Comparison of ENCODE assay signal across 18 cellular contexts in the genomic region with DNA sequence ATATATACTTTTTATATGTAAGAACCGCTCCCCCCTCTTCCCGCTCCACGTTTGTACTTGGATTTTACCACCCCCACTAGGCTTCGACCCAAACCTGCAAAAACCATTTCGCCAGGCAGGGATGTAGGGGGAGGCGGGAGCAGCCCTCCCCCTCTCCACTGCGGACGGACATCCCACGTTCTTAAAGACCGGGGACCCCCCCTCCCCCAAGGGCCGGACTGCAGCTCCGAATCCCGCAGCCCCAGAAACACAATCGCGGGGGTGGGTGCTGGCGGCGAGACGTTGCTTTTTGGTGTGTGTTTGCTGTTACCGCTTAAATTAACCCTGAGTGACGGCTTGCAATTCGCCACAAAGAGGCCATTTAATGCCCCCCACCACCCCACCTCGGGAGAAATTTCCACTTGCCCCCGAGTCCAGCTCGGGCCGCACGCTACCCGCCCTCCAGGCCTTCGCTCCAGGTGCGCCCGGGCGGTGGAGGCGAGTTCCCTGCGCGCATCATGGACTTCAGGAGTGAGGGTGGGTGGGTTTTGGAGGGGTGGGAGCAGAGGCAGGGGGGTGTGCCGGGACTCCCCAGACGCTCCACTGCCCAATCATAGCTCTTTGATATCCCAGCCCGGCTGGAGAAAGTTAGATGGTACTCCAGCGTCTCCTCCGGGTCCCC. TPM values are rescaled to one million over a fixed set of nuclear protein-coding genes. Genes with fewer than 3 reads are reported as not detected.
DNase-seq lines count a peak whose midpoint lies in the region; ATAC-seq, FAIRE-seq and TF ChIP-seq lines count a peak whose summit lies in the region.
"Had no signal": no experiment of that assay in that cellular context is flagged by ENCODE, and none has a peak within 500 bp of the region (broad histone marks: within the 10 kb centered on the region; RNA-seq: fewer than 3 reads in every experiment).

No MANE protein-coding gene starts in this region.

- H3K4me3 ChIP-seq in right atrium auricular region (no peak overlapping the region), H1 (ENCODE audit: extremely low read depth in 1 of 4, insufficient read depth in 2 of 4, low read depth in 3 of 4, low read length in 4 of 4) (peak overlapping the region in 1 of 4 experiments; percentile 47; a peak in 1 of 8 replicates), psoas muscle (peak overlapping the region; percentile 70), PC-9 (no peak overlapping the region), Peyer's patch (no peak overlapping the region)
- H3K4me3 ChIP-seq: lower lobe of right lung had no signal

- H2BK120ac ChIP-seq in H1 (replicated peaks; ENCODE audit: low read depth, low read length), result no peak overlapping the region

- H3K4me2 ChIP-seq in H1 (ENCODE audit: insufficient read depth in 1 of 2, low read depth in 2 of 2, low read length in 2 of 2) (peak overlapping the region; percentile 59 to 77; a peak in 2 of 4 replicates), PC-9 (no peak overlapping the region)

- H4K20me1 ChIP-seq in H1 (replicated peaks in 1 of 2; ENCODE audit: control insufficient read depth in 1 of 2, insufficient read depth in 2 of 2, low read length in 2 of 2) (peaks cover 2 to 22% of the 10 kb centered on the region in 2 experiments), PC-9 (ENCODE audit: insufficient read depth) (no peaks in the 10 kb centered on the region; the same call in 1 of the 2 replicates)

- no peak overlapping the region for H3K14ac ChIP-seq in H1 (ENCODE audit: insufficient read length)

- no peaks in the 10 kb centered on the region for H3K27me3 ChIP-seq in right atrium auricular region
- peaks cover 82 to 100% (median 98%) of the 10 kb centered on the region in 4 experiments for H3K27me3 ChIP-seq in H1 (replicated peaks in 1 of 4; ENCODE audit: control insufficient read depth in 3 of 4, extremely low read depth in 1 of 4, insufficient read depth in 3 of 4, low read length in 3 of 4)
- H3K27me3 ChIP-seq in psoas muscle (ENCODE audit: insufficient read depth in 3 of 3, low read length in 2 of 3), result no peaks in the 10 kb centered on the region
- peaks cover 7% of the 10 kb centered on the region; the same call in 1 of the 2 replicates for H3K27me3 ChIP-seq in PC-9 (ENCODE audit: insufficient read depth, low read depth)
- H3K27me3 ChIP-seq in Peyer's patch, result no peaks in the 10 kb centered on the region

- intact Hi-C loops in Right ventricle myocardium inferior (cut with DNase I) (no loop called here), psoas muscle (cut with DNase I) (no loop called here), PC-9 (cut with micrococcal nuclease; ENCODE audit: unreplicated experiment) (no loop called here)

- peaks cover 4% of the 10 kb centered on the region; the same call in 1 of the 2 replicates for H3F3A ChIP-seq in PC-9 (ENCODE audit: insufficient read depth, low read depth)

- TF ChIP-seq RAD21 in H1 (IDR thresholded peaks at IDR 0.05 in 1 of 2, conservative IDR thresholded peaks at IDR 0.05 in 1 of 2; ENCODE audit: low read depth in 2 of 2, low read length in 2 of 2), result no peak

- TF ChIP-seq POLR2A in H1 (IDR thresholded peaks at IDR 0.05; ENCODE audit: control extremely low read depth in 1 of 2, low read depth in 2 of 2, low read length in 2 of 2), result no peak
- no peak for TF ChIP-seq POLR2A in Peyer's patch (IDR thresholded peaks at IDR 0.05)

- H3K56ac ChIP-seq in H1 (replicated peaks; ENCODE audit: insufficient read length, low read depth, low read length), result no peak overlapping the region

- no peak overlapping the region for H2BK20ac ChIP-seq in H1 (ENCODE audit: low read length)

- H3K9me3 ChIP-seq in right atrium auricular region, result no peaks in the 10 kb centered on the region
- peaks cover 0 to 8% of the 10 kb centered on the region in 2 experiments; a peak in 2 of 4 replicates for H3K9me3 ChIP-seq in H1 (ENCODE audit: insufficient read depth in 2 of 2, low read depth in 1 of 2, low read length in 1 of 2)
- no peaks in the 10 kb centered on the region for H3K9me3 ChIP-seq in psoas muscle
- no peaks in the 10 kb centered on the region for H3K9me3 ChIP-seq in PC-9 (ENCODE audit: insufficient read depth, low read depth)
- H3K9me3 ChIP-seq in Peyer's patch, result peaks cover 0 to 3% (median 0%) of the 10 kb centered on the region in 4 donors
- H3K9me3 ChIP-seq: Caco-2, lower lobe of right lung had no signal

- TF ChIP-seq EP300 in H1 (IDR thresholded peaks at IDR 0.05; ENCODE audit: borderline replicate concordance in 1 of 2, low read depth in 2 of 2, low read length in 2 of 2), result no peak

- TF ChIP-seq CTCF in right atrium auricular region (IDR thresholded peaks at IDR 0.05) (no peak), H1 (IDR thresholded peaks at IDR 0.05; ENCODE audit: control extremely low read depth in 1 of 3, insufficient read depth in 1 of 3, low read depth in 1 of 3, low read length in 3 of 3) (no peak), psoas muscle (IDR thresholded peaks at IDR 0.05) (no peak), PC-9 (conservative IDR thresholded peaks at IDR 0.05) (no peak), Peyer's patch (IDR thresholded peaks at IDR 0.05) (no peak)

- H2AFZ ChIP-seq in H1 (ENCODE audit: low read length), result no peak overlapping the region
- no peak overlapping the region for H2AFZ ChIP-seq in PC-9

- no peak for DNase-seq in right atrium auricular region (ENCODE audit: low spot score)
- no peak for DNase-seq in Right ventricle myocardium inferior (ENCODE audit: missing footprints)
- DNase-seq in H1 (ENCODE audit: low read depth in 1 of 2, low spot score in 2 of 2), result no peak
- DNase-seq in psoas muscle, result no peak
- no peak for DNase-seq in occipital lobe (lab: John Stamatoyannopoulos, UW)
- DNase-seq in PC-9, result no peak
- DNase-seq in Peyer's patch, result no peak
- DNase-seq: Caco-2; effector CD4-positive, alpha-beta T cell; GOT3; lower lobe of right lung; NCI-H1930; NCI-H524 treated with DMSO at 0.1 percent for 48 hours; trophoblast cell had no signal

- CTCF ChIA-PET in H1 (lab: Charles Lee; ENCODE audit: partially characterized antibody), result interaction anchor here (1.0 to 12.9 kb wide), 12 partner anchors 9 to 154 kb away, joined by 3 to 175 read pairs (median 5); no protein-coding TSS in a partner anchor
- CTCF ChIA-PET in PC-9 (lab: Charles Lee), result no interaction called here

- H3K79me1 ChIP-seq in H1 (ENCODE audit: low read depth, low read length), result no peaks in the 10 kb centered on the region

- H3K4me1 ChIP-seq in right atrium auricular region, result peaks cover 0 to 98% of the 10 kb centered on the region in 2 donors
- peaks cover 5 to 42% (median 28%) of the 10 kb centered on the region in 4 experiments for H3K4me1 ChIP-seq in H1 (replicated peaks in 1 of 4; ENCODE audit: control insufficient read depth in 3 of 4, insufficient read depth in 4 of 4, low read length in 3 of 4)
- peaks cover 76% of the 10 kb centered on the region for H3K4me1 ChIP-seq in psoas muscle
- H3K4me1 ChIP-seq in PC-9 (replicated peaks; ENCODE audit: insufficient read depth), result peaks cover 13% of the 10 kb centered on the region
- peaks cover 0 to 83% (median 4%) of the 10 kb centered on the region in 4 donors for H3K4me1 ChIP-seq in Peyer's patch

- H3K79me2 ChIP-seq in H1 (ENCODE audit: control insufficient read depth in 1 of 2, insufficient read depth in 2 of 2, low read length in 2 of 2) (no peaks in the 10 kb centered on the region), PC-9 (ENCODE audit: low read depth) (no peaks in the 10 kb centered on the region)

- no peak overlapping the region for H4K5ac ChIP-seq in H1 (ENCODE audit: insufficient read length, low read depth, low read length)

- H2AK5ac ChIP-seq in H1 (ENCODE audit: low read depth, low read length), result 0 out of 2 replicates have a peak overlapping the region, but pooled peaks have one; percentile 56

- no peak overlapping the region for H3K9ac ChIP-seq in H1 (replicated peaks in 1 of 4; ENCODE audit: extremely low read depth in 1 of 4, low read depth in 3 of 4, low read length in 3 of 4)

- no peak overlapping the region for H2BK5ac ChIP-seq in H1 (ENCODE audit: low read depth, low read length)

- H2BK12ac ChIP-seq in H1 (ENCODE audit: low read depth, low read length), result 0 out of 2 replicates have a peak overlapping the region, but pooled peaks have one; percentile 93

- H3K4ac ChIP-seq in H1 (replicated peaks; ENCODE audit: insufficient read length, low read depth, low read length), result no peak overlapping the region

- H4K8ac ChIP-seq in H1 (ENCODE audit: extremely low read depth, insufficient read depth, low read length), result no peak overlapping the region

- FAIRE-seq in H1 (lab: Jason Lieb, UNC), result no peak
- FAIRE-seq: GM12892, RCC 7860 had no signal

- no peak overlapping the region; the same call in 1 of the 2 replicates for H3K18ac ChIP-seq in H1 (ENCODE audit: extremely low read depth, low read length)

- H3K23me2 ChIP-seq in H1 (ENCODE audit: low read depth, low read length), result peaks cover 2% of the 10 kb centered on the region; the same call in 1 of the 2 replicates

- no peaks in the 10 kb centered on the region for H3K9me2 ChIP-seq in PC-9 (ENCODE audit: insufficient read depth)

- peak overlapping the region; percentile 76 to 98 for H3K27ac ChIP-seq in right atrium auricular region
- no peak overlapping the region for H3K27ac ChIP-seq in H1 (ENCODE audit: low read depth, low read length)
- H3K27ac ChIP-seq in psoas muscle, result peak overlapping the region; percentile 99
- H3K27ac ChIP-seq in PC-9, result no peak overlapping the region
- peak overlapping the region in 1 of 4 donors; percentile 80 for H3K27ac ChIP-seq in Peyer's patch

- H3K36me3 ChIP-seq in right atrium auricular region (no peaks in the 10 kb centered on the region), H1 (ENCODE audit: control insufficient read depth in 2 of 4, insufficient read depth in 4 of 4, low read length in 3 of 4) (peaks cover 0 to 5% (median 0%) of the 10 kb centered on the region in 4 experiments; a peak in 1 of 8 replicates), psoas muscle (ENCODE audit: insufficient read depth in 1 of 2, low read depth in 1 of 2) (no peaks in the 10 kb centered on the region), PC-9 (ENCODE audit: low read depth) (no peaks in the 10 kb centered on the region), Peyer's patch (no peaks in the 10 kb centered on the region)
- H3K36me3 ChIP-seq: lower lobe of right lung had no signal

- H2BK15ac ChIP-seq in H1 (ENCODE audit: low read length), result no peak overlapping the region

- POLR2A ChIA-PET in H1 (lab: Charles Lee; ENCODE audit: partially characterized antibody), result interaction anchor here (0.9 to 2.6 kb wide), 4 partner anchors 11 to 154 kb away, joined by 4 to 16 read pairs (median 6); no protein-coding TSS in a partner anchor
- POLR2A ChIA-PET in PC-9 (lab: Charles Lee; ENCODE audit: unreplicated experiment), result no interaction called here

- H4K91ac ChIP-seq in H1 (replicated peaks; ENCODE audit: insufficient read length, low read length), result no peak overlapping the region

- H3K23ac ChIP-seq in H1 (ENCODE audit: insufficient read length), result no peak overlapping the region

- BruUV-seq in PC-9 (replicated peaks; lab: Mats Ljungman, UMichigan), result no TSS peak

- ATAC-seq in Right ventricle myocardium inferior (no peak), psoas muscle (no peak), HG02970 (IDR thresholded peaks at IDR 0.05; ENCODE audit: low FRiP score, unreplicated experiment) (no peak)
- ATAC-seq: lower lobe of right lung; natural killer cell treated with Interleukin-12 subunit alpha and Interleukin-12 subunit beta and Interleukin-15 and Interleukin-18, amount 100 ng/mL, for 72 hours had no signal

- 9% methylated on average over 37 of the region's 39 CpGs; no CpG with 5 or more reads in 1 of the 2 experiments for WGBS in H1 (ENCODE audit: extremely low coverage in 1 of 2, insufficient coverage in 1 of 2, insufficient read length in 1 of 2, insufficient replicate concordance in 2 of 2, low coverage in 1 of 2, low lambda C conversion rate in 2 of 2, missing lambda C conversion rate in 1 of 2), 2 experiments
- WGBS in psoas muscle, 3 donors, result 56 to 60% (median 60%) methylated on average over 39 of the region's 39 CpGs

RNA-seq across cellular contexts. Expression of a gene that starts 15.8 kb away (rescaled TPM):
- total RNA-seq in right atrium auricular region, result 10 to 100 TPM; 56.5 to 69.8 TPM
- 159 TPM for total RNA-seq in Right ventricle myocardium inferior
- total RNA-seq in H1 (2021; fragmentation: NEBNext Ultra II Directional; extraction: Animal tissue kit (Norgen Biotek cat#: 25700)), result 0.20 and 0.27 TPM in 2 replicates
- polyA plus RNA-seq in H1 (2011; rRNA removed), result 0.03 and 0.08 TPM in 2 replicates
- polyA plus RNA-seq in H1 (2011; cell fraction: cytosol; rRNA removed), result 0.05 TPM
- polyA plus RNA-seq in H1 (2011; cell fraction: nucleus; rRNA removed), result 0.14 TPM
- 0.09 to 0.22 TPM (median 0.12 TPM) in 3 of 4 replicates, not detected in the other for polyA plus RNA-seq in H1 (2012, experiment 1 of 2)
- polyA plus RNA-seq in H1 (2012, experiment 2 of 2), result 0.07 TPM
- 0.26 TPM for polyA plus RNA-seq in H1 (2013, experiment 1 of 2)
- polyA plus RNA-seq in H1 (2013, experiment 2 of 2), result 0.18 TPM
- 0.02 and 0.13 TPM in 2 replicates for polyA minus RNA-seq in H1 (2011; rRNA and poly(A)+ RNA removed)
- not detected for polyA minus RNA-seq in H1 (2011; cell fraction: cytosol; rRNA and poly(A)+ RNA removed)
- 0.40 TPM for polyA minus RNA-seq in H1 (2011; cell fraction: nucleus; rRNA and poly(A)+ RNA removed)
- 100 to 1,000 TPM; 220 to 347 (median 268) TPM for total RNA-seq in psoas muscle
- 100 to 1,000 TPM in 1 of 3 donors, 10 to 100 TPM in 2; 22.2 to 158 (median 43.8) TPM for polyA plus RNA-seq in psoas muscle
- 124 TPM for total RNA-seq in occipital lobe
- total RNA-seq in PC-9 (2021), result 19.7 and 24.2 TPM in 2 replicates
- 10 to 100 TPM; 13.5 to 56.9 (median 40.0) TPM for total RNA-seq in Peyer's patch

RNA-seq across cellular contexts. Expression of a gene that starts 41.7 kb away (rescaled TPM):
- total RNA-seq in right atrium auricular region (10 to 100 TPM in 1 of 2 donors, 1 to 10 TPM in 1; 2.9 to 10.7 TPM), Right ventricle myocardium inferior (9.9 TPM), psoas muscle (under 1 TPM in 1 of 4 donors, not detected in 3; 0.26 TPM), occipital lobe (not detected), PC-9 (2021) (0.20 and 0.28 TPM in 2 replicates), Peyer's patch (1 to 10 TPM in 1 of 4 donors, not detected in 3; 2.1 TPM)
- total RNA-seq in H1 (2021; fragmentation: NEBNext Ultra II Directional; extraction: Animal tissue kit (Norgen Biotek cat#: 25700)), result 0.17 and 0.25 TPM in 2 replicates
- polyA plus RNA-seq in H1 (2011; rRNA removed) (0.13 and 0.14 TPM in 2 replicates), psoas muscle (not detected)
- 0.23 TPM for polyA plus RNA-seq in H1 (2011; cell fraction: cytosol; rRNA removed)
- polyA plus RNA-seq in H1 (2011; cell fraction: nucleus; rRNA removed), result 0.29 TPM
- 0.25 to 0.41 TPM (median 0.35 TPM) in 4 replicates for polyA plus RNA-seq in H1 (2012, experiment 1 of 2)
- polyA plus RNA-seq in H1 (2012, experiment 2 of 2), result not detected
- polyA plus RNA-seq in H1 (2013, experiment 1 of 2), result 0.20 TPM
- polyA plus RNA-seq in H1 (2013, experiment 2 of 2), result 0.18 TPM
- polyA minus RNA-seq in H1 (2011; rRNA and poly(A)+ RNA removed), result 0.32 TPM in 2 replicates
- not detected for polyA minus RNA-seq in H1 (2011; cell fraction: cytosol; rRNA and poly(A)+ RNA removed)
- polyA minus RNA-seq in H1 (2011; cell fraction: nucleus; rRNA and poly(A)+ RNA removed), result not detected
- total RNA-seq: Caco-2; natural killer cell treated with Interleukin-12 subunit alpha and Interleukin-12 subunit beta and Interleukin-15 and Interleukin-18, amount 100 ng/mL, for 72 hours had no signal

RNA-seq across cellular contexts. Expression of a gene that starts 54.1 kb away (rescaled TPM):
- total RNA-seq in right atrium auricular region, result 10 to 100 TPM; 48.5 to 58.7 TPM
- 33.7 TPM for total RNA-seq in Right ventricle myocardium inferior
- 42.2 and 45.5 TPM in 2 replicates for total RNA-seq in H1 (2021; fragmentation: NEBNext Ultra II Directional; extraction: Animal tissue kit (Norgen Biotek cat#: 25700))
- 42.6 and 58.5 TPM in 2 replicates for polyA plus RNA-seq in H1 (2011; rRNA removed)
- 69.9 TPM for polyA plus RNA-seq in H1 (2011; cell fraction: cytosol; rRNA removed)
- polyA plus RNA-seq in H1 (2011; cell fraction: nucleus; rRNA removed), result 48.3 TPM
- polyA plus RNA-seq in H1 (2012, experiment 1 of 2), result 29.8 to 63.8 TPM (median 59.7 TPM) in 4 replicates
- polyA plus RNA-seq in H1 (2012, experiment 2 of 2), result 33.7 TPM
- 51.0 TPM for polyA plus RNA-seq in H1 (2013, experiment 1 of 2)
- polyA plus RNA-seq in H1 (2013, experiment 2 of 2), result 51.7 TPM
- polyA minus RNA-seq in H1 (2011; rRNA and poly(A)+ RNA removed), result 3.9 and 4.2 TPM in 2 replicates
- polyA minus RNA-seq in H1 (2011; cell fraction: cytosol; rRNA and poly(A)+ RNA removed), result 18.5 TPM
- polyA minus RNA-seq in H1 (2011; cell fraction: nucleus; rRNA and poly(A)+ RNA removed), result 9.9 TPM
- total RNA-seq in psoas muscle, result 10 to 100 TPM; 22.4 to 35.6 (median 29.3) TPM
- 100 to 1,000 TPM in 1 of 3 donors, 10 to 100 TPM in 2; 50.6 to 119 (median 62.5) TPM for polyA plus RNA-seq in psoas muscle
- 13.3 TPM for total RNA-seq in occipital lobe
- 29.1 and 32.5 TPM in 2 replicates for total RNA-seq in PC-9 (2021)
- 10 to 100 TPM; 12.5 to 43.7 (median 15.6) TPM for total RNA-seq in Peyer's patch

Comparison
In these comparisons a context has a peak if more than half of its experiments do, and no peak if none do; other contexts are left out.
1. H3K27ac ChIP-seq: peak in right atrium auricular region (2 of 2) and psoas muscle (single experiment); none in H1 (single experiment) and PC-9 (single experiment).
2. RNA of a gene that starts 15.8 kb away (total RNA-seq): 220 to 347 TPM in psoas muscle, 159 TPM in Right ventricle myocardium inferior (single experiment), 124 TPM in occipital lobe (single experiment), 56.5 to 69.8 TPM in right atrium auricular region, 13.5 to 56.9 TPM in Peyer's patch and 19.7 to 24.2 TPM in PC-9; 0.20 to 0.27 TPM in H1; every median in the first group is over 10 times any median in the second.